1 cellular context compared by ENCODE assay signal in the genomic region with DNA sequence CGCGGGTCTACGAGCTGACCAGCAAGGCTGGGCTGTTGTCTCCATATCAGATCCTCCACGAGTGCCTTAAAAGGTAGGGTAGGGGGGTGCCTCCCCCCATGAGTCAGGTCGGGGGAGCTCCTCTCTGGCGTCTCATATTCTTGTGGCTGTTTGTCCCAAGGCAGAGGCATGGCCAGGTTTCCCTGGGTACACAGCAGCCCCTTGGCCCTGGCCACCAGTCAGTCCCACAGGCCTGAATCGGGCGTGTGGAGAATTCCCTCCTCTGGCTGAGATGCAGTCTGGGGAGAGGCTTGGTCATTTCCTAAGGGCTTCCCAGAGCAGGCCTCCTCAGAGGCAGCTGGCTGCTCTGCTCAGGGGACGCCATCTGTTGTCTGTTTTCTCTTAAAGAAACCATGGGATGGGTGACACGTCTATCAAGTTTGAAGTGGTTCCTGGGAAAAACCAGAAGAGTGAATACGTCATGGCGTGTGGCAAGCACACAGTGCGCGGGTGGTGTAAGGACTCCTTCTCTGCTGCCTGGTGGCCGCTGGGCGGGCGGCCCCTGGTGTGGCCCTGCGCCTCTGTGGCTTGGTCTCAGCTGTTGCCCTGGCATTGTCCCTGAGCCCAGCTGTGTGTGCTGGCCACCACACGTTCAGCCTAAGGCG.
A peak's percentile ranks its signal among the peaks of the same experiment; 100 is the strongest.
TF ChIP-seq lines count a peak whose summit lies in the region.

No MANE protein-coding gene starts in this region.

TF ChIP-seq in HepG2, 621 proteins besides CTCF, POLR2A, EP300 and RAD21:
- peak; percentile 12 for TF ChIP-seq AGO2 (optimal IDR thresholded peaks at IDR 0.05; ENCODE audit: low read depth, low read length)
- TF ChIP-seq ZNF383 (CRISPR knock-in tag; IDR thresholded peaks at IDR 0.05; ENCODE audit: borderline replicate concordance): no peak
